ENCODE assay signal across 1 cellular context in the genomic region with DNA sequence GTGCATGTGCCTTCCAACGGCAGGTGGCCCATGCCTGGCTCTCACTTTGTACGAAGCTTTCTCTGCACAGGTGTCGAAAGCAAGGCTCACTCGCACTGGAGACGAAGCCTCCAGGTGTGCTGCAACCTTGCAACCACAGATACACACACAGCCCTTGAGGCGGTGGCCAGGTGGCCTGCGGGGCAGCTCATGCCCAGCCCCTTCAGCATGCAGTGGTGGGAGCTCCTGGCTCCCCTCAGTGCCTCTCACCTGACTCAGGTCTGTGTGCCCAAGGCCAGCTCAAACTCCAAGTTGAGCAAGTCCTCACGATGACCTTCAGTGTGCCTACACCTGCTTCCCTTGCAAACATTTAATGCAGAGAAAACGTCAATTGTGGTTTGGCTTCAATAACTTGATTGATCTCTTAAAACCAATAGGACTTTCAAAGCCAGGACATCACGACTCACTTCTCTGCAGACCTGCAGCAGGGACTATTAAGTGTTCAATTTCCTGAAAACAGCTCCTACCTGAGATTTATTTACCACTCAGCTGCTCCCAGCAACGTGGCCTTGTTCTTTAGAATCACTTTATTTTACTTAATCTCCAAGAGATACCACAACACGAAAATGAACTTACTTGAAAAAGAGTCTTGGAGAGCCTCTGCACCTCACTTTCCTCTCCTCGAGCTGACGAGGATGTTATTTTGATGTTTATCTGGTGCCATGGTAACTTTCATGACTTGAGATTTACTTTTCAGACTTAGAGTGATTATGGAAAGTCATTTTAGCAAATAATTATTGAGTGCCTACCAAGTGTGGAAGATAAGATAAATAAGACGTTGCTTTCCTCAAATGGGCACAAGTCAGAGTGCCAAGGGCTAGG.
TF ChIP-seq lines count a peak whose summit lies in the region.

No MANE protein-coding gene starts in this region.

TF ChIP-seq in HepG2, 621 proteins besides CTCF, POLR2A, EP300 and RAD21 (continued from another document and continues in another):
- TF ChIP-seq, protein P1, sequence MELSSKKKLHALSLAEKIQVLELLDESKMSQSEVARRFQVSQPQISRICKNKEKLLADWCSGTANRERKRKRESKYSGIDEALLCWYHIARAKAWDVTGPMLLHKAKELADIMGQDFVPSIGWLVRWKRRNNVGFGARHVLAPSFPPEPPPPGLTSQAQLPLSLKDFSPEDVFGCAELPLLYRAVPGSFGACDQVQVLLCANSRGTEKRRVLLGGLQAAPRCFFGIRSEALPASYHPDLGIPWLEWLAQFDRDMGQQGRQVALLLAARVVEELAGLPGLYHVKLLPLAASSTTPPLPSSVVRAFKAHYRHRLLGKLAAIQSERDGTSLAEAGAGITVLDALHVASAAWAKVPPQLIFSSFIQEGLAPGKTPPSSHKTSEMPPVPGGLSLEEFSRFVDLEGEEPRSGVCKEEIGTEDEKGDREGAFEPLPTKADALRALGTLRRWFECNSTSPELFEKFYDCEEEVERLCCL (CRISPR knock-in tag; IDR thresholded peaks at IDR 0.05; ENCODE audit: borderline replicate concordance), result no peak
- TF ChIP-seq ZNF34 (CRISPR knock-in tag; IDR thresholded peaks at IDR 0.05; ENCODE audit: borderline replicate concordance) (0 out of 2 replicates have a peak, but pooled peaks have one; percentile 71), ZNF678 (CRISPR knock-in tag; IDR thresholded peaks at IDR 0.05) (peak; percentile 60; the same call in 1 of the 2 replicates), LCORL (IDR thresholded peaks at IDR 0.05) (no peak), LCORL (CRISPR knock-in tag; IDR thresholded peaks at IDR 0.05) (peak; percentile 96), STAT5B (CRISPR knock-in tag; IDR thresholded peaks at IDR 0.05) (no peak), ZNF101 (CRISPR knock-in tag; IDR thresholded peaks at IDR 0.05; ENCODE audit: borderline replicate concordance, low read depth) (no peak), NPAS2 (CRISPR knock-in tag; IDR thresholded peaks at IDR 0.05; ENCODE audit: borderline replicate concordance) (no peak), ZNF569 (CRISPR knock-in tag; IDR thresholded peaks at IDR 0.05; ENCODE audit: borderline replicate concordance) (no peak), ZBTB25 (CRISPR knock-in tag; IDR thresholded peaks at IDR 0.05) (peak; percentile 80), RFX1 (IDR thresholded peaks at IDR 0.05) (no peak), PITX1 (CRISPR knock-in tag; IDR thresholded peaks at IDR 0.05) (peak; percentile 95), ZEB1 (IDR thresholded peaks at IDR 0.05; ENCODE audit: insufficient replicate concordance, low read depth) (peak; percentile 99), RARA (CRISPR knock-in tag; IDR thresholded peaks at IDR 0.05) (peak; percentile 95), SKI (IDR thresholded peaks at IDR 0.05; ENCODE audit: partially characterized antibody) (peak; percentile 38), ZC3H4 (CRISPR knock-in tag; IDR thresholded peaks at IDR 0.05; ENCODE audit: borderline replicate concordance) (no peak; the same call in 1 of the 2 replicates), MYPOP (CRISPR knock-in tag; IDR thresholded peaks at IDR 0.05) (peak; percentile 86), SALL1 (CRISPR knock-in tag; IDR thresholded peaks at IDR 0.05) (peak; percentile 100), ZNF263 (CRISPR knock-in tag; IDR thresholded peaks at IDR 0.05) (peak; percentile 62; the same call in 1 of the 2 replicates), CBX5 (CRISPR knock-in tag; IDR thresholded peaks at IDR 0.05; ENCODE audit: borderline replicate concordance) (peak; percentile 99), ZNF280D (CRISPR knock-in tag; IDR thresholded peaks at IDR 0.05) (peak; percentile 97), ZNF746 (CRISPR knock-in tag; IDR thresholded peaks at IDR 0.05) (peak; percentile 97; the same call in 1 of the 2 replicates), RFXAP (CRISPR knock-in tag; IDR thresholded peaks at IDR 0.05; ENCODE audit: borderline replicate concordance) (peak; percentile 87), HOMEZ (CRISPR knock-in tag; IDR thresholded peaks at IDR 0.05; ENCODE audit: low read depth) (peak; percentile 67), ATF7 (IDR thresholded peaks at IDR 0.05) (no peak), ATF7 (CRISPR knock-in tag; IDR thresholded peaks at IDR 0.05) (peak; percentile 73), ZBTB38 (CRISPR knock-in tag; IDR thresholded peaks at IDR 0.05) (peak; percentile 99), MED1 (CRISPR knock-in tag; IDR thresholded peaks at IDR 0.05) (peak; percentile 100), ZFX (CRISPR knock-in tag; IDR thresholded peaks at IDR 0.05; ENCODE audit: low read depth) (peak; percentile 73), ZNF891 (CRISPR knock-in tag; IDR thresholded peaks at IDR 0.05) (peak; percentile 90)
- TF ChIP-seq, protein P2, sequence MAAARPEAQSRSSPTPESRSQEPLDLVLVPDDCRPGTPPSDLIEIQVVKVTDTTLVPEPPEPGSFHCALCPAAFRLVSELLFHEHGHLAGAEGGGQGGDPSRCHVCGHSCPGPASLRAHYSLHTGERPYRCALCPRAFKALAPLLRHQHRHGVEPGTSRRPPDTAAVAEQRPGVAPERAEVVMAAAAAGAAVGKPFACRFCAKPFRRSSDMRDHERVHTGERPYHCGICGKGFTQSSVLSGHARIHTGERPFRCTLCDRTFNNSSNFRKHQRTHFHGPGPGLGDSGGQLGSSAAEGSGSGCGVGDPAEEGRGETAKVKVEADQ (CRISPR knock-in tag; IDR thresholded peaks at IDR 0.05; ENCODE audit: borderline replicate concordance), result peak; percentile 48; the same call in 1 of the 2 replicates
- TF ChIP-seq, protein P3, sequence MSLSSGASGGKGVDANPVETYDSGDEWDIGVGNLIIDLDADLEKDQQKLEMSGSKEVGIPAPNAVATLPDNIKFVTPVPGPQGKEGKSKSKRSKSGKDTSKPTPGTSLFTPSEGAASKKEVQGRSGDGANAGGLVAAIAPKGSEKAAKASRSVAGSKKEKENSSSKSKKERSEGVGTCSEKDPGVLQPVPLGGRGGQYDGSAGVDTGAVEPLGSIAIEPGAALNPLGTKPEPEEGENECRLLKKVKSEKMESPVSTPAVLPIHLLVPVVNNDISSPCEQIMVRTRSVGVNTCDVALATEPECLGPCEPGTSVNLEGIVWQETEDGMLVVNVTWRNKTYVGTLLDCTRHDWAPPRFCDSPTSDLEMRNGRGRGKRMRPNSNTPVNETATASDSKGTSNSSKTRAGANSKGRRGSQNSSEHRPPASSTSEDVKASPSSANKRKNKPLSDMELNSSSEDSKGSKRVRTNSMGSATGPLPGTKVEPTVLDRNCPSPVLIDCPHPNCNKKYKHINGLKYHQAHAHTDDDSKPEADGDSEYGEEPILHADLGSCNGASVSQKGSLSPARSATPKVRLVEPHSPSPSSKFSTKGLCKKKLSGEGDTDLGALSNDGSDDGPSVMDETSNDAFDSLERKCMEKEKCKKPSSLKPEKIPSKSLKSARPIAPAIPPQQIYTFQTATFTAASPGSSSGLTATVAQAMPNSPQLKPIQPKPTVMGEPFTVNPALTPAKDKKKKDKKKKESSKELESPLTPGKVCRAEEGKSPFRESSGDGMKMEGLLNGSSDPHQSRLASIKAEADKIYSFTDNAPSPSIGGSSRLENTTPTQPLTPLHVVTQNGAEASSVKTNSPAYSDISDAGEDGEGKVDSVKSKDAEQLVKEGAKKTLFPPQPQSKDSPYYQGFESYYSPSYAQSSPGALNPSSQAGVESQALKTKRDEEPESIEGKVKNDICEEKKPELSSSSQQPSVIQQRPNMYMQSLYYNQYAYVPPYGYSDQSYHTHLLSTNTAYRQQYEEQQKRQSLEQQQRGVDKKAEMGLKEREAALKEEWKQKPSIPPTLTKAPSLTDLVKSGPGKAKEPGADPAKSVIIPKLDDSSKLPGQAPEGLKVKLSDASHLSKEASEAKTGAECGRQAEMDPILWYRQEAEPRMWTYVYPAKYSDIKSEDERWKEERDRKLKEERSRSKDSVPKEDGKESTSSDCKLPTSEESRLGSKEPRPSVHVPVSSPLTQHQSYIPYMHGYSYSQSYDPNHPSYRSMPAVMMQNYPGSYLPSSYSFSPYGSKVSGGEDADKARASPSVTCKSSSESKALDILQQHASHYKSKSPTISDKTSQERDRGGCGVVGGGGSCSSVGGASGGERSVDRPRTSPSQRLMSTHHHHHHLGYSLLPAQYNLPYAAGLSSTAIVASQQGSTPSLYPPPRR (CRISPR knock-in tag; IDR thresholded peaks at IDR 0.05; ENCODE audit: borderline replicate concordance), result peak; percentile 96
- TF ChIP-seq, protein P4, sequence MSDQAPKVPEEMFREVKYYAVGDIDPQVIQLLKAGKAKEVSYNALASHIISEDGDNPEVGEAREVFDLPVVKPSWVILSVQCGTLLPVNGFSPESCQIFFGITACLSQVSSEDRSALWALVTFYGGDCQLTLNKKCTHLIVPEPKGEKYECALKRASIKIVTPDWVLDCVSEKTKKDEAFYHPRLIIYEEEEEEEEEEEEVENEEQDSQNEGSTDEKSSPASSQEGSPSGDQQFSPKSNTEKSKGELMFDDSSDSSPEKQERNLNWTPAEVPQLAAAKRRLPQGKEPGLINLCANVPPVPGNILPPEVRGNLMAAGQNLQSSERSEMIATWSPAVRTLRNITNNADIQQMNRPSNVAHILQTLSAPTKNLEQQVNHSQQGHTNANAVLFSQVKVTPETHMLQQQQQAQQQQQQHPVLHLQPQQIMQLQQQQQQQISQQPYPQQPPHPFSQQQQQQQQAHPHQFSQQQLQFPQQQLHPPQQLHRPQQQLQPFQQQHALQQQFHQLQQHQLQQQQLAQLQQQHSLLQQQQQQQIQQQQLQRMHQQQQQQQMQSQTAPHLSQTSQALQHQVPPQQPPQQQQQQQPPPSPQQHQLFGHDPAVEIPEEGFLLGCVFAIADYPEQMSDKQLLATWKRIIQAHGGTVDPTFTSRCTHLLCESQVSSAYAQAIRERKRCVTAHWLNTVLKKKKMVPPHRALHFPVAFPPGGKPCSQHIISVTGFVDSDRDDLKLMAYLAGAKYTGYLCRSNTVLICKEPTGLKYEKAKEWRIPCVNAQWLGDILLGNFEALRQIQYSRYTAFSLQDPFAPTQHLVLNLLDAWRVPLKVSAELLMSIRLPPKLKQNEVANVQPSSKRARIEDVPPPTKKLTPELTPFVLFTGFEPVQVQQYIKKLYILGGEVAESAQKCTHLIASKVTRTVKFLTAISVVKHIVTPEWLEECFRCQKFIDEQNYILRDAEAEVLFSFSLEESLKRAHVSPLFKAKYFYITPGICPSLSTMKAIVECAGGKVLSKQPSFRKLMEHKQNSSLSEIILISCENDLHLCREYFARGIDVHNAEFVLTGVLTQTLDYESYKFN (CRISPR knock-in tag; conservative IDR thresholded peaks at IDR 0.05), result peak; percentile 99
- TF ChIP-seq, protein P5, sequence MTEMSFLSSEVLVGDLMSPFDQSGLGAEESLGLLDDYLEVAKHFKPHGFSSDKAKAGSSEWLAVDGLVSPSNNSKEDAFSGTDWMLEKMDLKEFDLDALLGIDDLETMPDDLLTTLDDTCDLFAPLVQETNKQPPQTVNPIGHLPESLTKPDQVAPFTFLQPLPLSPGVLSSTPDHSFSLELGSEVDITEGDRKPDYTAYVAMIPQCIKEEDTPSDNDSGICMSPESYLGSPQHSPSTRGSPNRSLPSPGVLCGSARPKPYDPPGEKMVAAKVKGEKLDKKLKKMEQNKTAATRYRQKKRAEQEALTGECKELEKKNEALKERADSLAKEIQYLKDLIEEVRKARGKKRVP (CRISPR knock-in tag; IDR thresholded peaks at IDR 0.05), result no peak; a peak in 1 of 4 replicates
- TF ChIP-seq, protein P6, sequence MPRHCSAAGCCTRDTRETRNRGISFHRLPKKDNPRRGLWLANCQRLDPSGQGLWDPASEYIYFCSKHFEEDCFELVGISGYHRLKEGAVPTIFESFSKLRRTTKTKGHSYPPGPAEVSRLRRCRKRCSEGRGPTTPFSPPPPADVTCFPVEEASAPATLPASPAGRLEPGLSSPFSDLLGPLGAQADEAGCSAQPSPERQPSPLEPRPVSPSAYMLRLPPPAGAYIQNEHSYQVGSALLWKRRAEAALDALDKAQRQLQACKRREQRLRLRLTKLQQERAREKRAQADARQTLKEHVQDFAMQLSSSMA (CRISPR knock-in tag; IDR thresholded peaks at IDR 0.05), result no peak
